27 cellular contexts compared by ENCODE assay signal in genomic region chr4:146245899-146246298, GRCh38. TPM values are rescaled to one million over a fixed set of nuclear protein-coding genes. Genes with fewer than 3 reads are reported as not detected.
DNase-seq lines count a peak whose midpoint lies in the region; ATAC-seq, FAIRE-seq and TF ChIP-seq lines count a peak whose summit lies in the region.
"Had no signal": no experiment of that assay in that cellular context is flagged by ENCODE, and none has a peak within 500 bp of the region (broad histone marks: within the 10 kb centered on the region; RNA-seq: fewer than 3 reads in every experiment).

No MANE protein-coding gene starts in this region.

- no peak overlapping the region for H2AFZ ChIP-seq in GM23248

- peaks cover 5% of the 10 kb centered on the region for H3K27me3 Mint-ChIP-seq in activated T-cell treated with anti-CD3 and anti-CD28 coated beads, Interleukin-2, amount 50 U/mL, for 4 hours (ENCODE audit: low read depth)
- H3K27me3 Mint-ChIP-seq in activated T-cell treated with anti-CD3 and anti-CD28 coated beads, Interleukin-2, amount 50 U/mL, for 72 hours (ENCODE audit: low read depth): no peaks in the 10 kb centered on the region

- 9 to 10% methylated on average over 6 of the region's 6 CpGs for WGBS in GM23248 (ENCODE audit: low coverage in 1 of 2, low lambda C conversion rate in 2 of 2, missing lambda C conversion rate in 2 of 2), 2 experiments

- peak; percentile 23 for FAIRE-seq in bronchial epithelial cell (lab: Jason Lieb, UNC)
- FAIRE-seq: islet of Langerhans had no signal

- no peak overlapping the region for H3K9ac ChIP-seq in GM23248

- H3K27me3 ChIP-seq in GM23248 (replicated peaks; ENCODE audit: insufficient read depth) (no peaks in the 10 kb centered on the region), bronchial epithelial cell (ENCODE audit: control insufficient read depth, insufficient read depth, low read length) (no peaks in the 10 kb centered on the region)
- H3K27me3 ChIP-seq: gastrocnemius medialis had no signal

- peaks cover 5% of the 10 kb centered on the region for H3K36me3 Mint-ChIP-seq in activated T-cell treated with anti-CD3 and anti-CD28 coated beads, Interleukin-2, amount 50 U/mL, for 4 hours (ENCODE audit: insufficient read depth)
- H3K36me3 Mint-ChIP-seq in activated T-cell treated with anti-CD3 and anti-CD28 coated beads, Interleukin-2, amount 50 U/mL, for 72 hours (ENCODE audit: insufficient read depth in 2 of 2): no peaks in the 10 kb centered on the region
- no peaks in the 10 kb centered on the region for H3K36me3 Mint-ChIP-seq in stimulated activated effector memory CD8-positive, alpha-beta T cell treated with anti-CD3 and anti-CD28 coated beads, Interleukin-12 subunit alpha, Interleukin-12 subunit beta, amount 100 ng/mL, for 72 hours

- H4K20me1 ChIP-seq in GM23248 (ENCODE audit: insufficient read depth): no peaks in the 10 kb centered on the region

- H3K4me1 Mint-ChIP-seq in activated T-cell treated with anti-CD3 and anti-CD28 coated beads, Interleukin-2, amount 50 U/mL, for 4 hours (ENCODE audit: low read depth): peaks cover 19% of the 10 kb centered on the region
- peaks cover 52% of the 10 kb centered on the region for H3K4me1 Mint-ChIP-seq in activated T-cell treated with anti-CD3 and anti-CD28 coated beads, Interleukin-2, amount 50 U/mL, for 72 hours (ENCODE audit: low read depth)
- peaks cover 40% of the 10 kb centered on the region for H3K4me1 Mint-ChIP-seq in stimulated activated effector memory CD8-positive, alpha-beta T cell treated with anti-CD3 and anti-CD28 coated beads, Interleukin-12 subunit alpha, Interleukin-12 subunit beta, amount 100 ng/mL, for 72 hours

- ATAC-seq in activated T-cell treated with anti-CD3 and anti-CD28 coated beads, Interleukin-2, amount 50 U/mL, for 4 hours: peak; percentile 14 to 29
- ATAC-seq in activated T-cell treated with anti-CD3 and anti-CD28 coated beads, Interleukin-2, amount 50 U/mL, for 72 hours (replicated peaks in 1 of 2): no peak
- ATAC-seq in stimulated activated effector memory CD8-positive, alpha-beta T cell treated with anti-CD3 and anti-CD28 coated beads, Interleukin-12 subunit alpha, Interleukin-12 subunit beta, amount 100 ng/mL, for 72 hours: peak; percentile 34
- ATAC-seq: gastrocnemius medialis had no signal

- H3K36me3 ChIP-seq in GM23248 (ENCODE audit: low read depth) (no peaks in the 10 kb centered on the region), bronchial epithelial cell (ENCODE audit: control insufficient read depth, insufficient read depth, low read length) (no peaks in the 10 kb centered on the region)
- H3K36me3 ChIP-seq: gastrocnemius medialis, neutrophil had no signal

- no peaks in the 10 kb centered on the region for H3K9me2 ChIP-seq in GM23248 (ENCODE audit: insufficient read depth)

- no peak overlapping the region for H3K4me3 ChIP-seq in GM23248
- no peak overlapping the region for H3K4me3 ChIP-seq in bronchial epithelial cell (ENCODE audit: low read depth, low read length)
- H3K4me3 ChIP-seq: gastrocnemius medialis, smooth muscle cell had no signal

- peaks cover 26% of the 10 kb centered on the region for H3F3A ChIP-seq in GM23248 (ENCODE audit: insufficient read depth)

- no peak for TF ChIP-seq CTCF in bronchial epithelial cell (IDR thresholded peaks at IDR 0.05; ENCODE audit: insufficient read depth, low read length, severe bottlenecking)
- TF ChIP-seq CTCF in GM10248 (IDR thresholded peaks at IDR 0.05; ENCODE audit: control extremely low read depth, extremely low read depth, low read depth, missing control alignments): no peak

- no peak for DNase-seq in activated T-cell treated with anti-CD3 and anti-CD28 coated beads, Interleukin-2, amount 50 U/mL, for 4 hours
- DNase-seq in activated T-cell treated with anti-CD3 and anti-CD28 coated beads, Interleukin-2, amount 50 U/mL, for 72 hours: no peak
- DNase-seq in GM23248: peak; percentile 47
- DNase-seq in bronchial epithelial cell (ENCODE audit: low read depth): no peak
- no peak for DNase-seq in stimulated activated effector memory CD8-positive, alpha-beta T cell treated with anti-CD3 and anti-CD28 coated beads, Interleukin-12 subunit alpha, Interleukin-12 subunit beta, amount 100 ng/mL, for 72 hours (ENCODE audit: low spot score in 2 of 2)
- DNase-seq in GM10248 (ENCODE audit: extremely low spot score): no peak
- DNase-seq in NCI-H187 treated with DMSO at 0.1 percent for 48 hours (lab: John Stamatoyannopoulos, UW): no peak
- DNase-seq: activated CD4-positive, CD25-positive, alpha-beta regulatory T cell treated with anti-CD3 and anti-CD28 coated beads, Interleukin-2, amount 50 U/mL, for 72 hours; activated CD8-positive, alpha-beta memory T cell treated with anti-CD3 and anti-CD28 coated beads, Interleukin-2, amount 50 U/mL, for 48 hours; activated naive CD4-positive, alpha-beta T cell; anterior cingulate cortex; cerebellar nuclear complex; gastrocnemius medialis; H7; Karpas-422; mesenchymal stem cell; NCI-H187; NCI-H2227 treated with DMSO at 0.1 percent for 48 hours; NCI-H774; SHP77; stimulated activated CD4-positive, alpha-beta T cell treated with anti-CD3 and anti-CD28 coated beads, Interleukin-4, amount 100 ng/mL, for 4 hours; SW 1271 had no signal

- POLR2A ChIA-PET in GM10248 (lab: Yijun Ruan, JAX): no interaction called here

- no peak overlapping the region for H3K27ac Mint-ChIP-seq in activated T-cell treated with anti-CD3 and anti-CD28 coated beads, Interleukin-2, amount 50 U/mL, for 72 hours
- H3K27ac Mint-ChIP-seq in stimulated activated effector memory CD8-positive, alpha-beta T cell treated with anti-CD3 and anti-CD28 coated beads, Interleukin-12 subunit alpha, Interleukin-12 subunit beta, amount 100 ng/mL, for 72 hours: peak overlapping the region; percentile 33

- H3K79me2 ChIP-seq in GM23248 (ENCODE audit: insufficient read depth): no peaks in the 10 kb centered on the region

- CTCF ChIA-PET in GM10248 (lab: Yijun Ruan, JAX): interaction anchor here (1.1 to 11.8 kb wide), 3 partner anchors 15 to 53 kb away, joined by 4 to 105 read pairs (median 12); no protein-coding TSS in a partner anchor

- peak overlapping the region; percentile 2 for H3K4me2 ChIP-seq in GM23248 (ENCODE audit: unreplicated experiment)
- H3K4me2 ChIP-seq: smooth muscle cell had no signal

- in situ Hi-C loops in GM23248 (cut with MboI): no loop called here

- H3K9me3 Mint-ChIP-seq in activated T-cell treated with anti-CD3 and anti-CD28 coated beads, Interleukin-2, amount 50 U/mL, for 4 hours: no peaks in the 10 kb centered on the region
- H3K9me3 Mint-ChIP-seq in activated T-cell treated with anti-CD3 and anti-CD28 coated beads, Interleukin-2, amount 50 U/mL, for 72 hours: no peaks in the 10 kb centered on the region
- no peaks in the 10 kb centered on the region for H3K9me3 Mint-ChIP-seq in stimulated activated effector memory CD8-positive, alpha-beta T cell treated with anti-CD3 and anti-CD28 coated beads, Interleukin-12 subunit alpha, Interleukin-12 subunit beta, amount 100 ng/mL, for 72 hours

- peaks cover 39% of the 10 kb centered on the region for H3K4me1 ChIP-seq in GM23248 (ENCODE audit: insufficient read depth)

- no peak overlapping the region for H3K4me3 Mint-ChIP-seq in activated T-cell treated with anti-CD3 and anti-CD28 coated beads, Interleukin-2, amount 50 U/mL, for 4 hours
- H3K4me3 Mint-ChIP-seq in activated T-cell treated with anti-CD3 and anti-CD28 coated beads, Interleukin-2, amount 50 U/mL, for 72 hours: no peak overlapping the region
- no peak overlapping the region for H3K4me3 Mint-ChIP-seq in stimulated activated effector memory CD8-positive, alpha-beta T cell treated with anti-CD3 and anti-CD28 coated beads, Interleukin-12 subunit alpha, Interleukin-12 subunit beta, amount 100 ng/mL, for 72 hours

- peak overlapping the region; percentile 15 for H3K27ac ChIP-seq in GM23248
- H3K27ac ChIP-seq: gastrocnemius medialis, neutrophil had no signal

- H3K9me3 ChIP-seq in GM23248 (ENCODE audit: low read depth): no peaks in the 10 kb centered on the region
- H3K9me3 ChIP-seq: gastrocnemius medialis, neutrophil had no signal

RNA-seq across cellular contexts. Expression of gene REELD1, which starts 31.6 kb away (rescaled TPM):
- total RNA-seq in activated T-cell treated with anti-CD3 and anti-CD28 coated beads, Interleukin-2, amount 50 U/mL, for 4 hours: under 1 TPM; 0.16 to 0.58 (median 0.43) TPM
- under 1 TPM; 0.79 to 0.97 TPM for total RNA-seq in activated T-cell treated with anti-CD3 and anti-CD28 coated beads, Interleukin-2, amount 50 U/mL, for 72 hours
- not detected in 2 replicates for total RNA-seq in GM23248 (2014; rRNA removed; shearing (Covaris generic))
- polyA plus RNA-seq in GM23248 (2016; fragmentation: Nextera tagmentation; extraction: Ambion mirVana): not detected in 2 replicates
- under 0.01 TPM in 1 of 2 replicates, not detected in the other for total RNA-seq in bronchial epithelial cell
- total RNA-seq: myocyte, smooth muscle cell had no signal
- polyA plus RNA-seq: AG04450, smooth muscle cell had no signal

Comparison
In these comparisons a context has a peak if more than half of its experiments do, and no peak if none do; other contexts are left out.
1. ATAC-seq: peak in activated T-cell treated with anti-CD3 and anti-CD28 coated beads, Interleukin-2, amount 50 U/mL, for 4 hours (2 of 2) and stimulated activated effector memory CD8-positive, alpha-beta T cell treated with anti-CD3 and anti-CD28 coated beads, Interleukin-12 subunit alpha, Interleukin-12 subunit beta, amount 100 ng/mL, for 72 hours (single experiment); none in activated T-cell treated with anti-CD3 and anti-CD28 coated beads, Interleukin-2, amount 50 U/mL, for 72 hours (0 of 2).